In the genomic region with DNA sequence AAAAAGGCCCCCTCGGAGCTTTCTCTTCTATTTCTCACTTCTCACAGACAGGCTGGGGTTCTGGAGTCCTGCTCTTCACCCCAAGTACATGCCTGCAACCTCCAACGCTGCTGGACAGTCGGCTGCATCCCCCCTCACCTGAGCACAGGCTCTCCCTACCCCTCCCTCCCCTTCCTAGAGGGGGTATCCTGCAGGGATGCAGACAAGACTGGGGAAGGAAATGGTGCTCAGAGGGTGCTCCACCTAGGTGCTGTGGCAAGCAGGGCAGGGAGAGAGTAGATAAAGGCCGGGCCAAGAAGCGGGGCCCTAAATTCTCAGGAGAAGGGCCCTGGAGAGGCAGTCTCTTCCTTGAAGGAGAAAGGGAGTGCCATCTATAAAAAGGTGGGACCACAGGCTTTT, we compare ENCODE assay signal across 1 cellular context.
TF ChIP-seq lines count a peak whose summit lies in the region.

No MANE protein-coding gene starts in this region.

TF ChIP-seq in H1, 55 proteins besides CTCF, POLR2A, EP300 and RAD21:
- no peak for TF ChIP-seq SP2 (IDR thresholded peaks at IDR 0.05; ENCODE audit: low read length)
- TF ChIP-seq SAP30 (IDR thresholded peaks at IDR 0.05; ENCODE audit: insufficient read depth, insufficient replicate concordance, low read length): no peak
- no peak for TF ChIP-seq HDAC2 (IDR thresholded peaks at IDR 0.05; ENCODE audit: borderline replicate concordance in 1 of 2, low read depth in 2 of 2, low read length in 2 of 2)
- no peak for TF ChIP-seq RBBP5 (IDR thresholded peaks at IDR 0.05; ENCODE audit: borderline replicate concordance, low read depth, low read length)
- no peak for TF ChIP-seq TBP (IDR thresholded peaks at IDR 0.05; ENCODE audit: low read depth, low read length)
TF ChIP-seq in H1: peak in this region for 0.
